29 cellular contexts compared by ENCODE assay signal in the genomic region with DNA sequence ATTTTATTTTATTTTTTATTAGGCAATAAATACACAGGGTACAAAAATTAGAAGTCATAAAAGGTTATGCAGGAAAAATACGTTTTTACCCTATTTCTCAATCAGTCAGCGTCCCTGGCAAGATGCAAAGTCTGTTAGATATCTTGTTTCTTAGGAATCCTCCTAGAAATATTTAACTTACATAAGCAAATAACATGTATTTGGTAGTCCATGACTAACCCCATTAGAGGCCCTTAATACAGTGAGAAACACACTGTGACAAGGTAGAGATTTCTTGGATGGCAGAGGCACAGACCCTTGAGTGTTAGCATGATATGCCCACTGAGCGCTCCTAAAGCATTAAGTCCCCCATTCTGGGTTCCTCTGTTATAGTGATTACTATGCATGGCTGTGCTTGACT.
"Had no signal": no experiment of that assay in that cellular context is flagged by ENCODE, and none has a peak within 500 bp of the region (broad histone marks: within the 10 kb centered on the region; RNA-seq: fewer than 3 reads in every experiment).

No MANE protein-coding gene starts in this region.

- H3K9me3 ChIP-seq: colonic mucosa, esophagus muscularis mucosa, gastroesophageal sphincter, heart right ventricle, ovary, right lobe of liver, suprapubic skin, transverse colon, upper lobe of right lung, uterus had no signal

- H3K27me3 Mint-ChIP-seq: dendritic cell treated with granulocyte-macrophage colony-stimulating factor and Interleukin-4, amounts not matched to agents 40 ng/mL and 50 ng/mL, for 4 days; stimulated activated naive B cell treated with anti-CD40 and anti-IgM and Interleukin-4, amounts not matched to agents 10 μg/mL and 1 μg/mL and 100 μg/mL, for 72 hours; stimulated activated naive CD8-positive, alpha-beta T cell treated with anti-CD3 and anti-CD28 coated beads, Interleukin-15, Interleukin-2, amounts not matched to agents 100 ng/mL and 50 ng/mL, for 24 hours had no signal

- H3K27ac Mint-ChIP-seq: dendritic cell treated with granulocyte-macrophage colony-stimulating factor and Interleukin-4, amounts not matched to agents 40 ng/mL and 50 ng/mL, for 4 days; endodermal cell; naive thymus-derived CD4-positive, alpha-beta T cell; nephron progenitor cell; stimulated activated naive B cell treated with anti-CD40 and anti-IgM and Interleukin-4, amounts not matched to agents 10 μg/mL and 1 μg/mL and 100 μg/mL, for 72 hours; stimulated activated naive CD8-positive, alpha-beta T cell treated with anti-CD3 and anti-CD28 coated beads, Interleukin-15, Interleukin-2, amounts not matched to agents 100 ng/mL and 50 ng/mL, for 24 hours had no signal

- H3K27me3 ChIP-seq: colonic mucosa, esophagus muscularis mucosa, foreskin keratinocyte, gastroesophageal sphincter, heart right ventricle, ovary, right lobe of liver, suprapubic skin, transverse colon, upper lobe of right lung, uterus had no signal

- H3K4me1 Mint-ChIP-seq: endodermal cell; naive thymus-derived CD4-positive, alpha-beta T cell; nephron progenitor cell; stimulated activated naive B cell treated with anti-CD40 and anti-IgM and Interleukin-4, amounts not matched to agents 10 μg/mL and 1 μg/mL and 100 μg/mL, for 72 hours had no signal

- ATAC-seq: foreskin keratinocyte; gastroesophageal sphincter; heart right ventricle; left lobe of liver; naive thymus-derived CD4-positive, alpha-beta T cell; right lobe of liver; stimulated activated naive B cell treated with anti-CD40 and anti-IgM and Interleukin-4, amounts not matched to agents 10 μg/mL and 1 μg/mL and 100 μg/mL, for 72 hours; upper lobe of right lung had no signal

- FAIRE-seq: islet of Langerhans, small intestine had no signal

- H3K4me1 ChIP-seq: colonic mucosa, foreskin keratinocyte, right lobe of liver, suprapubic skin, upper lobe of right lung, uterus had no signal

- H3K9me3 Mint-ChIP-seq: dendritic cell treated with granulocyte-macrophage colony-stimulating factor and Interleukin-4, amounts not matched to agents 40 ng/mL and 50 ng/mL, for 4 days; nephron progenitor cell; stimulated activated naive B cell treated with anti-CD40 and anti-IgM and Interleukin-4, amounts not matched to agents 10 μg/mL and 1 μg/mL and 100 μg/mL, for 72 hours; stimulated activated naive CD8-positive, alpha-beta T cell treated with anti-CD3 and anti-CD28 coated beads, Interleukin-15, Interleukin-2, amounts not matched to agents 100 ng/mL and 50 ng/mL, for 24 hours had no signal

- H3K4me3 Mint-ChIP-seq: dendritic cell treated with granulocyte-macrophage colony-stimulating factor and Interleukin-4, amounts not matched to agents 40 ng/mL and 50 ng/mL, for 4 days; endodermal cell; naive thymus-derived CD4-positive, alpha-beta T cell; nephron progenitor cell; stimulated activated naive B cell treated with anti-CD40 and anti-IgM and Interleukin-4, amounts not matched to agents 10 μg/mL and 1 μg/mL and 100 μg/mL, for 72 hours; stimulated activated naive CD8-positive, alpha-beta T cell treated with anti-CD3 and anti-CD28 coated beads, Interleukin-15, Interleukin-2, amounts not matched to agents 100 ng/mL and 50 ng/mL, for 24 hours had no signal

- H3K36me3 Mint-ChIP-seq: naive thymus-derived CD4-positive, alpha-beta T cell; stimulated activated naive B cell treated with anti-CD40 and anti-IgM and Interleukin-4, amounts not matched to agents 10 μg/mL and 1 μg/mL and 100 μg/mL, for 72 hours had no signal

- H3K4me3 ChIP-seq: colonic mucosa, esophagus muscularis mucosa, gastroesophageal sphincter, heart right ventricle, ovary, right lobe of liver, suprapubic skin, transverse colon, upper lobe of right lung, uterus had no signal

- H3K27ac ChIP-seq: colonic mucosa, epithelial cell of prostate, esophagus muscularis mucosa, foreskin keratinocyte, gastroesophageal sphincter, heart right ventricle, ovary, right lobe of liver, suprapubic skin, transverse colon, upper lobe of right lung, uterus had no signal

- H3K36me3 ChIP-seq: colonic mucosa, esophagus muscularis mucosa, gastroesophageal sphincter, heart right ventricle, ovary, right lobe of liver, suprapubic skin, transverse colon, upper lobe of right lung, uterus had no signal

- DNase-seq: colonic mucosa; effector CD8-positive, alpha-beta T cell; endodermal cell; foreskin keratinocyte; glutamatergic neuron; heart right ventricle; hippocampal formation; mesendoderm; midbrain; naive thymus-derived CD4-positive, alpha-beta T cell; nephron progenitor cell; nucleus accumbens; ovary; right lobe of liver; small intestine; stimulated activated CD4-positive, alpha-beta T cell treated with anti-CD3 and anti-CD28 coated beads, Interleukin-15, amount 100 ng/mL, for 24 hours; stimulated activated CD4-positive, alpha-beta T cell treated with anti-CD3 and anti-CD28 coated beads, Interleukin-2, amount 100 ng/mL, for 48 hours; stimulated activated naive B cell treated with anti-CD40 and anti-IgM and Interleukin-4, amounts not matched to agents 10 μg/mL and 1 μg/mL and 100 μg/mL, for 72 hours; transverse colon; upper lobe of right lung; uterus had no signal
